8 cellular contexts compared by ENCODE assay signal in the genomic region with DNA sequence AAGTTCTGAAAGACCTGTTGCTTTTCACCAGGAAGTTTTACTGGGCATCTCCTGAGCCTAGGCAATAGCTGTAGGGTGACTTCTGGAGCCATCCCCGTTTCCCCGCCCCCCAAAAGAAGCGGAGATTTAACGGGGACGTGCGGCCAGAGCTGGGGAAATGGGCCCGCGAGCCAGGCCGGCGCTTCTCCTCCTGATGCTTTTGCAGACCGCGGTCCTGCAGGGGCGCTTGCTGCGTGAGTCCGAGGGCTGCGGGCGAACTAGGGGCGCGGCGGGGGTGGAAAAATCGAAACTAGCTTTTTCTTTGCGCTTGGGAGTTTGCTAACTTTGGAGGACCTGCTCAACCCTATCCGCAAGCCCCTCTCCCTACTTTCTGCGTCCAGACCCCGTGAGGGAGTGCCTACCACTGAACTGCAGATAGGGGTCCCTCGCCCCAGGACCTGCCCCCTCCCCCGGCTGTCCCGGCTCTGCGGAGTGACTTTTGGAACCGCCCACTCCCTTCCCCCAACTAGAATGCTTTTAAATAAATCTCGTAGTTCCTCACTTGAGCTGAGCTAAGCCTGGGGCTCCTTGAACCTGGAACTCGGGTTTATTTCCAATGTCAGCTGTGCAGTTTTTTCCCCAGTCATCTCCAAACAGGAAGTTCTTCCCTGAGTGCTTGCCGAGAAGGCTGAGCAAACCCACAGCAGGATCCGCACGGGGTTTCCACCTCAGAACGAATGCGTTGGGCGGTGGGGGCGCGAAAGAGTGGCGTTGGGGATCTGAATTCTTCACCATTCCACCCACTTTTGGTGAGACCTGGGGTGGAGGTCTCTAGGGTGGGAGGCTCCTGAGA. TPM values are rescaled to one million over a fixed set of nuclear protein-coding genes. Genes with fewer than 3 reads are reported as not detected.
DNase-seq lines count a peak whose midpoint lies in the region; TF ChIP-seq lines count a peak whose summit lies in the region.

A gene with protein sequence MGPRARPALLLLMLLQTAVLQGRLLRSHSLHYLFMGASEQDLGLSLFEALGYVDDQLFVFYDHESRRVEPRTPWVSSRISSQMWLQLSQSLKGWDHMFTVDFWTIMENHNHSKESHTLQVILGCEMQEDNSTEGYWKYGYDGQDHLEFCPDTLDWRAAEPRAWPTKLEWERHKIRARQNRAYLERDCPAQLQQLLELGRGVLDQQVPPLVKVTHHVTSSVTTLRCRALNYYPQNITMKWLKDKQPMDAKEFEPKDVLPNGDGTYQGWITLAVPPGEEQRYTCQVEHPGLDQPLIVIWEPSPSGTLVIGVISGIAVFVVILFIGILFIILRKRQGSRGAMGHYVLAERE (plus strand): TSS at position 146 of the 832 bp plus-strand sequence. CDS start 12 bp downstream, at position 158.

- peak within 1 kb of the TSS; percentile 77 for H3K4me3 Mint-ChIP-seq in activated naive CD4-positive, alpha-beta T cell treated with anti-CD3 and anti-CD28 coated beads for 36 hours
- peak within 1 kb of the TSS; percentile 85 for H3K4me3 Mint-ChIP-seq in neural crest cell

- peak within 1 kb of the TSS; percentile 57 for H3K4me3 ChIP-seq in GM12864 (ENCODE audit: low read depth, low read length)

- no peaks in the 10 kb centered on the region for H3K27me3 Mint-ChIP-seq in activated naive CD4-positive, alpha-beta T cell treated with anti-CD3 and anti-CD28 coated beads for 36 hours (ENCODE audit: low read depth)
- H3K27me3 Mint-ChIP-seq in neural crest cell (ENCODE audit: low read depth): no peaks in the 10 kb centered on the region

- no peak for DNase-seq in GM12864 (ENCODE audit: low read depth)
- DNase-seq in NCI-H460 (ENCODE audit: extremely low read depth, low read depth): peak; percentile 16
- peak; percentile 48 for DNase-seq in activated naive CD4-positive, alpha-beta T cell treated with anti-CD3 and anti-CD28 coated beads for 36 hours
- peak; percentile 65 for DNase-seq in foreskin melanocyte
- DNase-seq in neural crest cell (ENCODE audit: low read depth, low spot score): peak; percentile 21
- DNase-seq in NCI-H2171 treated with DMSO at 0.1 percent for 48 hours (lab: John Stamatoyannopoulos, UW): no peak
- DNase-seq in KBM-7: no peak
- no peak for DNase-seq in SKM-1 (lab: John Stamatoyannopoulos, UW; ENCODE audit: unreplicated experiment)

- intact Hi-C loops in activated naive CD4-positive, alpha-beta T cell treated with anti-CD3 and anti-CD28 coated beads for 36 hours (cut with micrococcal nuclease): no loop called here

- peaks cover 32% of the 10 kb centered on the region for H3K4me1 Mint-ChIP-seq in activated naive CD4-positive, alpha-beta T cell treated with anti-CD3 and anti-CD28 coated beads for 36 hours (ENCODE audit: low read depth)
- H3K4me1 Mint-ChIP-seq in neural crest cell: peaks cover 17% of the 10 kb centered on the region

- in situ Hi-C loops in KBM-7 (cut with MboI; ENCODE audit: low pct_unique_long_range_greater_than_20kb, low sequenced_read_pairs): no loop called here

- H3K27ac Mint-ChIP-seq in activated naive CD4-positive, alpha-beta T cell treated with anti-CD3 and anti-CD28 coated beads for 36 hours: peak within 1 kb of the TSS; percentile 59
- H3K27ac Mint-ChIP-seq in neural crest cell (ENCODE audit: unreplicated experiment): peak within 1 kb of the TSS; percentile 64

- TF ChIP-seq CTCF in GM12864 (IDR thresholded peaks at IDR 0.05; ENCODE audit: low read depth, low read length, missing control alignments) (no peak), neural crest cell (conservative IDR thresholded peaks at IDR 0.05) (no peak)

- CTCF ChIA-PET in activated naive CD4-positive, alpha-beta T cell treated with anti-CD3 and anti-CD28 coated beads for 36 hours (lab: Charles Lee): interaction anchor here (1.5 to 20.7 kb wide), 3 partner anchors 10 to 22 kb away, joined by 5 to 570 read pairs (median 64); a partner anchor contains a TSS

- peaks cover 1% of the 10 kb centered on the region for H3K36me3 Mint-ChIP-seq in activated naive CD4-positive, alpha-beta T cell treated with anti-CD3 and anti-CD28 coated beads for 36 hours (ENCODE audit: low read depth)
- no peaks in the 10 kb centered on the region for H3K36me3 Mint-ChIP-seq in neural crest cell (ENCODE audit: low read depth)

- no peaks in the 10 kb centered on the region for H3K9me3 Mint-ChIP-seq in activated naive CD4-positive, alpha-beta T cell treated with anti-CD3 and anti-CD28 coated beads for 36 hours
- no peaks in the 10 kb centered on the region for H3K9me3 Mint-ChIP-seq in neural crest cell

RNA-seq across cellular contexts. Expression of the gene that starts here (rescaled TPM):
- total RNA-seq in NCI-H460 (2014; rRNA removed; shearing (Covaris generic)): 11.5 and 14.5 TPM in 2 replicates
- 15.3 and 21.5 TPM in 2 replicates for polyA plus RNA-seq in NCI-H460 (2014; cell fraction: nucleus; rRNA removed)
- 1 to 10 TPM in 1 of 2 experiments, under 1 TPM in 1; 0.57 to 1.4 TPM for total RNA-seq in activated naive CD4-positive, alpha-beta T cell treated with anti-CD3 and anti-CD28 coated beads for 36 hours
- total RNA-seq in neural crest cell: 1.7 and 2.4 TPM in 2 replicates

Comparison
In these comparisons a context has a peak if more than half of its experiments do, and no peak if none do; other contexts are left out.
1. DNase-seq: peak in NCI-H460 (single experiment), activated naive CD4-positive, alpha-beta T cell treated with anti-CD3 and anti-CD28 coated beads for 36 hours (single experiment), foreskin melanocyte (single experiment) and neural crest cell (single experiment); none in GM12864 (single experiment), NCI-H2171 treated with DMSO at 0.1 percent for 48 hours (single experiment), KBM-7 (single experiment) and SKM-1 (single experiment).